21 cellular contexts compared by ENCODE assay signal in the genomic region with DNA sequence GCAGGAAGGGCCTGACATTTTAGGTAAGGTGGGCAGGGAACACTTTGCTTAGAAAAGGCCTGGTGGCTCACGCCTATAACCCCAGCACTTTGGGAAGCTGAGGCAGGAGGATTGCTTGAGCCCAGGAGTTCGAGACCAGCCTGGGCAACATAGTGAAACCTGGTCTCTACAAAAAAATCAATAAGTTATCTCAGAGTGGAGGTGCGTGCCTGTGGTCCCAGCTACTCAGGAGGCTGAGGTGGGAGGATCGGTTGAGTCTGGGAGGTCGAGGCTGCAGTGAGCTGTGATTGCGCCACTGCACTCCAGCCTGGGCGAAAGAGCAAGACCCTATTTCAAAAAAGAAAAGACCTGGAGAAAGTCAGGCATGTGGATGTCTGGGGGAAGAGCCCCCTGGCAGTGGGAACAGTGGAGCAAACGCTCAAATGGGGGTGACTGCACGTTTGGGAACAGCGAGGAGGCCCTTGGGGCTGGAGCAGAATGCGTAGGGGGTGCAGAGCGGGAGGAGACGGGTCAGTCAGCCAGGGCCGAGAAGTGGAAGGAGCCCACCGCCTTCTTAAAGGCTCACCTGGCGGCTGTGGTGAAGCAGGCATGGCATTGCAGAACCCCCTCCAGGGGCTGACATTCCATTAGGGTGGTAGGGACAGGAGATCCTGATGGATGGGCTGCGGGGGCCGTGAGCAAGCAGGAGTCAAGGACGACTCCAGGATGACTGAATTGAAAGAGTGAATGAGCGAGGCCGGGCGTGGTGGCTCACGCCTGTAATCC. TPM values are rescaled to one million over a fixed set of nuclear protein-coding genes. Genes with fewer than 3 reads are reported as not detected.
"Had no signal": no experiment of that assay in that cellular context is flagged by ENCODE, and none has a peak within 500 bp of the region (broad histone marks: within the 10 kb centered on the region; RNA-seq: fewer than 3 reads in every experiment).

No MANE protein-coding gene starts in this region.

- H3K27me3 ChIP-seq: uterus had no signal

- H3K4me3 ChIP-seq: body of pancreas, mucosa of descending colon, SK-N-MC, thyroid gland, uterus had no signal

- H3K9me3 ChIP-seq: body of pancreas, thyroid gland, uterus had no signal

- H3K36me3 ChIP-seq: thyroid gland, uterus had no signal

- H3K27ac Mint-ChIP-seq: activated CD8-positive, alpha-beta T cell treated with anti-CD3 and anti-CD28 coated beads for 36 hours; activated naive CD8-positive, alpha-beta T cell; naive thymus-derived CD4-positive, alpha-beta T cell; stimulated activated effector memory CD8-positive, alpha-beta T cell treated with anti-CD3 and anti-CD28 coated beads, Interleukin-12 subunit alpha, Interleukin-12 subunit beta, amount 100 ng/mL, for 72 hours; T-cell had no signal

- H3K4me3 Mint-ChIP-seq: activated CD8-positive, alpha-beta T cell treated with anti-CD3 and anti-CD28 coated beads for 36 hours; activated naive CD8-positive, alpha-beta T cell; naive thymus-derived CD4-positive, alpha-beta T cell; stimulated activated effector memory CD8-positive, alpha-beta T cell treated with anti-CD3 and anti-CD28 coated beads, Interleukin-12 subunit alpha, Interleukin-12 subunit beta, amount 100 ng/mL, for 72 hours; T-cell had no signal

- H3K4me1 ChIP-seq: foreskin keratinocyte had no signal

- DNase-seq: activated T-cell treated with anti-CD3 and anti-CD28 coated beads, Interleukin-2, amount 50 U/mL, for 48 hours; amniotic stem cell; central memory CD4-positive, alpha-beta T cell; cortex of kidney; effector CD8-positive, alpha-beta T cell; foreskin keratinocyte; occipital lobe; stimulated activated CD4-positive, alpha-beta T cell treated with anti-CD3 and anti-CD28 coated beads, Interleukin-12 subunit alpha, Interleukin-12 subunit beta, amount 100 ng/mL, for 4 hours; stimulated activated CD4-positive, alpha-beta T cell treated with anti-CD3 and anti-CD28 coated beads, Interleukin-2, amount 100 ng/mL, for 24 hours; T-cell; T-helper 9 cell; uterus had no signal

- H3K27ac ChIP-seq: body of pancreas, foreskin keratinocyte, SK-N-MC, thyroid gland, uterus had no signal

- ATAC-seq: activated CD8-positive, alpha-beta T cell treated with anti-CD3 and anti-CD28 coated beads for 36 hours; mucosa of descending colon; naive thymus-derived CD4-positive, alpha-beta T cell; stimulated activated effector memory CD8-positive, alpha-beta T cell treated with anti-CD3 and anti-CD28 coated beads, Interleukin-12 subunit alpha, Interleukin-12 subunit beta, amount 100 ng/mL, for 72 hours; T-cell had no signal

- H3K36me3 Mint-ChIP-seq: T-cell had no signal

RNA-seq across cellular contexts. Expression of a gene that starts 6.2 kb away (rescaled TPM):
- polyA plus RNA-seq: naive thymus-derived CD4-positive, alpha-beta T cell had no signal

RNA-seq across cellular contexts. Expression of a gene that starts 46.6 kb away (rescaled TPM):
- total RNA-seq: activated CD8-positive, alpha-beta T cell treated with anti-CD3 and anti-CD28 coated beads for 36 hours; pulmonary artery endothelial cell had no signal
- polyA plus RNA-seq: naive thymus-derived CD4-positive, alpha-beta T cell had no signal
